26 cellular contexts compared by ENCODE assay signal in genomic region chr12:89414851-89415250, GRCh38.
DNase-seq lines count a peak whose midpoint lies in the region; ATAC-seq, FAIRE-seq and TF ChIP-seq lines count a peak whose summit lies in the region.
"Had no signal": no experiment of that assay in that cellular context is flagged by ENCODE, and none has a peak within 500 bp of the region (broad histone marks: within the 10 kb centered on the region; RNA-seq: fewer than 3 reads in every experiment).

No MANE protein-coding gene starts in this region.

- CTCF ChIA-PET in PC-3 (lab: Charles Lee), result no interaction called here

- H3K4me3 Mint-ChIP-seq in mesothelial cell of epicardium, result no peak overlapping the region
- H3K4me3 Mint-ChIP-seq: activated CD4-positive, alpha-beta T cell treated with anti-CD3 and anti-CD28 coated beads, Interleukin-2, amount 10 ng/mL, durations not matched to agents 24 days and 14 days; naive B cell; T-cell had no signal

- no peaks in the 10 kb centered on the region for H4K20me1 ChIP-seq in PC-3 (ENCODE audit: low read length)
- H4K20me1 ChIP-seq: BLaER1 had no signal

- no peak overlapping the region for H3K27ac Mint-ChIP-seq in mesothelial cell of epicardium
- H3K27ac Mint-ChIP-seq: activated CD4-positive, alpha-beta T cell treated with anti-CD3 and anti-CD28 coated beads, Interleukin-2, amount 10 ng/mL, durations not matched to agents 24 days and 14 days; naive B cell; T-cell had no signal

- H3K27ac ChIP-seq in PC-3 (ENCODE audit: low read length), result no peak overlapping the region
- H3K27ac ChIP-seq: adrenal gland, BLaER1, hepatocyte, HL-60, parathyroid adenoma, sigmoid colon, tibial artery had no signal

- no peaks in the 10 kb centered on the region for H3K79me2 ChIP-seq in PC-3 (ENCODE audit: low read length)
- H3K79me2 ChIP-seq: hepatocyte, parathyroid adenoma had no signal

- no peaks in the 10 kb centered on the region for H3K27me3 ChIP-seq in PC-3 (ENCODE audit: low read length)
- H3K27me3 ChIP-seq: adrenal gland, BLaER1, hepatocyte, sigmoid colon, tibial artery had no signal

- FAIRE-seq in GM12891 (lab: Jason Lieb, UNC), result no peak
- FAIRE-seq: GM12878, K562 had no signal

- no peak overlapping the region for H3K4me3 ChIP-seq in PC-3 (ENCODE audit: low read length)
- H3K4me3 ChIP-seq in epithelial cell of esophagus (ENCODE audit: low read length), result no peak overlapping the region
- H3K4me3 ChIP-seq: adrenal gland, BLaER1, GM12878, hepatocyte, K562, lung, sigmoid colon, tibial artery had no signal

- TF ChIP-seq CTCF in PC-3 (conservative IDR thresholded peaks at IDR 0.05; ENCODE audit: low read depth, low read length) (no peak), epithelial cell of esophagus (IDR thresholded peaks at IDR 0.05; ENCODE audit: insufficient read depth, low read depth, low read length, missing control alignments) (no peak), mesothelial cell of epicardium (IDR thresholded peaks at IDR 0.05; ENCODE audit: unreplicated experiment) (no peak)

- no TSS peak for BruUV-seq in PC-3 (replicated peaks; lab: Mats Ljungman, UMichigan)

- intact Hi-C loops in PC-3 (cut with micrococcal nuclease), result loop anchor here (5.0 kb wide), 1 partner anchor 43 kb away; no protein-coding TSS in a partner anchor

- peaks cover 30% of the 10 kb centered on the region for H3K4me1 Mint-ChIP-seq in mesothelial cell of epicardium
- H3K4me1 Mint-ChIP-seq: activated CD4-positive, alpha-beta T cell treated with anti-CD3 and anti-CD28 coated beads, Interleukin-2, amount 10 ng/mL, durations not matched to agents 24 days and 14 days; T-cell had no signal

- H3K36me3 Mint-ChIP-seq in mesothelial cell of epicardium, result no peaks in the 10 kb centered on the region

- no peaks in the 10 kb centered on the region for H3K9me3 ChIP-seq in PC-3 (ENCODE audit: low read length)
- H3K9me3 ChIP-seq: adrenal gland, BLaER1, sigmoid colon, tibial artery had no signal

- TF ChIP-seq POLR2A in GM12891 (IDR thresholded peaks at IDR 0.05; ENCODE audit: low read depth, low read length), result no peak

- no peaks in the 10 kb centered on the region; the same call in 1 of the 2 replicates for H3K36me3 ChIP-seq in PC-3 (ENCODE audit: low read depth, low read length)
- H3K36me3 ChIP-seq: adrenal gland, sigmoid colon, tibial artery had no signal

- POLR2A ChIA-PET in PC-3 (lab: Charles Lee; ENCODE audit: unreplicated experiment), result no interaction called here

- no peaks in the 10 kb centered on the region for H3K9me3 Mint-ChIP-seq in mesothelial cell of epicardium
- H3K9me3 Mint-ChIP-seq: activated CD4-positive, alpha-beta T cell treated with anti-CD3 and anti-CD28 coated beads, Interleukin-2, amount 10 ng/mL, durations not matched to agents 24 days and 14 days; T-cell had no signal

- peaks cover 28% of the 10 kb centered on the region for H3K4me1 ChIP-seq in PC-3 (ENCODE audit: insufficient read depth, low read length)
- H3K4me1 ChIP-seq: adrenal gland, parathyroid adenoma, tibial artery had no signal

- no peak overlapping the region for H3K9ac ChIP-seq in PC-3 (ENCODE audit: low read length)
- H3K9ac ChIP-seq: BLaER1, parathyroid adenoma had no signal

- peak; percentile 87 for DNase-seq in EH (ENCODE audit: low read depth)
- peak; percentile 24 for DNase-seq in PC-3
- DNase-seq in epithelial cell of esophagus (ENCODE audit: low read depth), result peak; percentile 28
- peak; percentile 47 for DNase-seq in non-pigmented ciliary epithelial cell (ENCODE audit: low read depth)
- no peak for DNase-seq in ureter (ENCODE audit: low spot score)
- DNase-seq in GM12891 (ENCODE audit: insufficient read length, low spot score), result no peak
- DNase-seq in mesothelial cell of epicardium (ENCODE audit: low spot score in 2 of 2, unreplicated experiment in 2 of 2), result no peak
- DNase-seq: activated CD4-positive, alpha-beta T cell treated with anti-CD3 and anti-CD28 coated beads, Interleukin-2, amount 10 ng/mL, durations not matched to agents 24 days and 14 days; activated CD8-positive, alpha-beta memory T cell treated with anti-CD3 and anti-CD28 coated beads, Interleukin-2, amount 50 U/mL, for 4 hours; adrenal gland; islet precursor cell; naive B cell; NCI-H2081; NCI-H510A; sigmoid colon; stimulated activated naive CD8-positive, alpha-beta T cell treated with anti-CD3 and anti-CD28 coated beads, Interleukin-15, Interleukin-2, amounts not matched to agents 100 U/mL and 50 U/mL, for 24 hours; T-cell; tibial artery had no signal

- no peak for ATAC-seq in PC-3
- no peak for ATAC-seq in GM18519 (IDR thresholded peaks at IDR 0.05; ENCODE audit: low FRiP score, unreplicated experiment)
- ATAC-seq: GM12878; K562; stimulated activated naive CD8-positive, alpha-beta T cell treated with anti-CD3 and anti-CD28 coated beads, Interleukin-15, Interleukin-2, amounts not matched to agents 100 U/mL and 50 U/mL, for 24 hours; T-cell had no signal

- H2AFZ ChIP-seq in PC-3 (ENCODE audit: low read length), result no peak overlapping the region
- H2AFZ ChIP-seq: hepatocyte, parathyroid adenoma had no signal

- no peaks in the 10 kb centered on the region for H3K9me2 ChIP-seq in PC-3 (replicated peaks; ENCODE audit: low read length)

- no peak overlapping the region for H3K4me2 ChIP-seq in PC-3 (ENCODE audit: low read length)
- H3K4me2 ChIP-seq: BLaER1, hepatocyte had no signal

- H3K27me3 Mint-ChIP-seq in mesothelial cell of epicardium (ENCODE audit: low read depth), result no peaks in the 10 kb centered on the region
- H3K27me3 Mint-ChIP-seq: activated CD4-positive, alpha-beta T cell treated with anti-CD3 and anti-CD28 coated beads, Interleukin-2, amount 10 ng/mL, durations not matched to agents 24 days and 14 days; naive B cell; T-cell had no signal

- no peaks in the 10 kb centered on the region for H3F3A ChIP-seq in PC-3 (ENCODE audit: low read length, unreplicated experiment)

TF ChIP-seq in GM12891, 5 proteins besides CTCF, POLR2A, EP300 and RAD21:
- TF ChIP-seq TAF1 (IDR thresholded peaks at IDR 0.05; ENCODE audit: low read depth, low read length) (no peak), POLR2AphosphoS5 (IDR thresholded peaks at IDR 0.05; ENCODE audit: low read depth, low read length) (no peak), POU2F2 (IDR thresholded peaks at IDR 0.05; ENCODE audit: low read depth, low read length) (no peak), PAX5 (IDR thresholded peaks at IDR 0.05; ENCODE audit: insufficient read depth, low read length, severe bottlenecking) (no peak), SPI1 (IDR thresholded peaks at IDR 0.05; ENCODE audit: low read depth, low read length) (no peak)

Comparison
In these comparisons a context has a peak if more than half of its experiments do, and no peak if none do; other contexts are left out.
1. DNase-seq: peak in EH (single experiment), PC-3 (single experiment), epithelial cell of esophagus (single experiment) and non-pigmented ciliary epithelial cell (single experiment); none in ureter (single experiment), GM12891 (single experiment) and mesothelial cell of epicardium (0 of 2).